8 cellular contexts compared by ENCODE assay signal in the genomic region with DNA sequence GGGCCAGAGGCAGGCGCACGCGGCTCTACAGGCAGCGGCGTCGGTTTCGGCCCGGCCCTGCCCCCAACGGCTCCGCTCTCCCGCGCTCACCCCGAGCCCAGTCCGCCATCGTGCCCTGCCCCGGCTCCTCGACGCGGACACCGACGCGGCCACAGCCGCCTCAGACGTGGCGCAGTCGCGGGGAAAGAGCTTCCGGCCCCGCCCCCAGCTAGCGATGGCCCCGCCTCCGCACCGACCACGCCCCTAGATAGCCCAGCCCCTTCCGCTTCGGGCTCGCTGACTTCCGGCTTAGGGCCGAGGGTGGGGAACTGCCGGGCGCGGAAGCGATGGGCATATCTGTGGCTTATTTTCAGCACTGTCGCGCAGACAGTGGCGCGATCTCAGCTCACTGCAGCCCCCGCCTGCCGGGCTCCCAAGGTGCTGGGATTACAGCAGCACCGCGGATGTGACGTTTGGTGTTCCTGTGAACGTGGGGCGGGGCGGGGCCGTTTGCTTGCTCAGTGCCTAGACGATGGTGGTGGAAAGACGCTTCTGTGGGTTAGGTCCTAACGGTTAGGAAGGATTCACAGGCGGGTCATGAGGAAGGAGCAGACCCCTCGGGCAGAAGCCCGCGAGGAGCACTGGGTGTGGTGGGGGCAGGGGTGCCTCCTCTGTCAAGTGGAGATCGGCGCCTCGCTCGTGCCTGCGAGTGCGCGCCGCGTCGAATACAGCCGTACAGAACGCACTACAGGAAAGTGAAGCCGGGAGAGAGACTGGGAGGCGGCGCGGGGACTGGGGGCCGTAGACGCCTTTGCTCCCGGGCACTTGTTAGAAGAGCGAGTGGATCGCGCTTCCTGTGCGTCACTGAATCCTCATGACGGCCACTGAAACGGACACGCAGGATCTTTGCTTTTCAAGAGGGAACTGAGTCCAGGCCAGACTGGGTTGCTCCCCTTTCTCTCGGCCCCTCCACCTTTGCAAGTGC. TPM values are rescaled to one million over a fixed set of nuclear protein-coding genes. Genes with fewer than 3 reads are reported as not detected.
A peak's percentile ranks its signal among the peaks of the same experiment; 100 is the strongest.
DNase-seq lines count a peak whose midpoint lies in the region; ATAC-seq and TF ChIP-seq lines count a peak whose summit lies in the region.

A gene with protein sequence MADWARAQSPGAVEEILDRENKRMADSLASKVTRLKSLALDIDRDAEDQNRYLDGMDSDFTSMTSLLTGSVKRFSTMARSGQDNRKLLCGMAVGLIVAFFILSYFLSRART (minus strand): TSS at position 187 of the 964 bp plus-strand sequence. CDS start 78 bp downstream, at position 109.
A gene (plus strand): TSS at position 496 of the 964 bp plus-strand sequence. CDS start 1,147 bp downstream, outside the sequence.

- TF ChIP-seq CTCF in dorsolateral prefrontal cortex (IDR thresholded peaks at IDR 0.05 in 54 of 56, conservative IDR thresholded peaks at IDR 0.05 in 2 of 56; ENCODE audit: low read depth in 1 of 56, partially characterized antibody in 56 of 56) (peak in 36 of 56 donors; percentile 10 to 59 (median 28)), right lobe of liver (IDR thresholded peaks at IDR 0.05) (no peak)

- H3K9me3 Mint-ChIP-seq in activated CD4-positive, alpha-beta memory T cell treated with anti-CD3 and anti-CD28 coated beads for 36 hours, result no peaks in the 10 kb centered on the region

- POLR2A ChIA-PET in activated CD4-positive, alpha-beta memory T cell treated with anti-CD3 and anti-CD28 coated beads for 36 hours (lab: Charles Lee), result interaction anchor here (0.6 to 5.2 kb wide), 14 partner anchors 9 to 242 kb away, joined by 3 to 32 read pairs (median 4); a partner anchor contains a TSS

- peak within 1 kb of the TSS; percentile 53 to 100 (median 96) for H3K4me3 ChIP-seq in dorsolateral prefrontal cortex
- peak within 1 kb of the TSS; percentile 90 to 99 (median 95) for H3K4me3 ChIP-seq in right lobe of liver

- H3K4me3 Mint-ChIP-seq in activated CD4-positive, alpha-beta memory T cell treated with anti-CD3 and anti-CD28 coated beads for 36 hours, result peak within 1 kb of the TSS; percentile 97

- TF ChIP-seq POLR2A in right lobe of liver (IDR thresholded peaks at IDR 0.05), result peak; percentile 93

- H3K27ac ChIP-seq in dorsolateral prefrontal cortex (peak within 1 kb of the TSS; percentile 71 to 99 (median 95)), right lobe of liver (peak within 1 kb of the TSS; percentile 94 to 99 (median 98))

- H3K36me3 ChIP-seq in right lobe of liver, result peaks cover 0 to 46% (median 11%) of the 10 kb centered on the region in 4 donors

- peaks cover 0 to 25% (median 13%) of the 10 kb centered on the region in 4 donors for H3K4me1 ChIP-seq in right lobe of liver

- no peaks in the 10 kb centered on the region for H3K9me3 ChIP-seq in right lobe of liver

- intact Hi-C loops in activated CD4-positive, alpha-beta memory T cell treated with anti-CD3 and anti-CD28 coated beads for 36 hours (cut with micrococcal nuclease), result loop anchor here (1.0 to 5.0 kb wide), 6 partner anchors 29 to 299 kb away; a partner anchor contains a TSS
- intact Hi-C loops in dorsolateral prefrontal cortex (cut with DNase I) (loop anchor here (1.0 to 5.0 kb wide), 3 partner anchors 29 to 240 kb away; a partner anchor contains a TSS), right lobe of liver (cut with DNase I) (no loop called here)

- H3K27me3 ChIP-seq in dorsolateral prefrontal cortex, result no peaks in the 10 kb centered on the region
- no peaks in the 10 kb centered on the region for H3K27me3 ChIP-seq in right lobe of liver

- peaks cover 53% of the 10 kb centered on the region for H3K4me1 Mint-ChIP-seq in activated CD4-positive, alpha-beta memory T cell treated with anti-CD3 and anti-CD28 coated beads for 36 hours (ENCODE audit: low read depth)

- CTCF ChIA-PET in activated CD4-positive, alpha-beta memory T cell treated with anti-CD3 and anti-CD28 coated beads for 36 hours (lab: Charles Lee), result interaction anchor here (0.7 to 2.2 kb wide), 12 partner anchors 30 to 328 kb away, joined by 3 to 10 read pairs (median 4); a partner anchor contains a TSS

- no peaks in the 10 kb centered on the region for H3K27me3 Mint-ChIP-seq in activated CD4-positive, alpha-beta memory T cell treated with anti-CD3 and anti-CD28 coated beads for 36 hours

- H3K27ac Mint-ChIP-seq in activated CD4-positive, alpha-beta memory T cell treated with anti-CD3 and anti-CD28 coated beads for 36 hours, result peak within 1 kb of the TSS; percentile 99

- peak; percentile 65 for ATAC-seq in GM19438 (IDR thresholded peaks at IDR 0.05; ENCODE audit: low read depth, unreplicated experiment)
- ATAC-seq in HG03575 (IDR thresholded peaks at IDR 0.05; ENCODE audit: extremely low read depth, insufficient number of reproducible peaks, low FRiP score, unreplicated experiment), result peak; percentile 51
- peak; percentile 88 to 92 (median 91) for ATAC-seq in right lobe of liver

- 1% methylated on average over 15 of the region's 90 CpGs for WGBS in right lobe of liver (ENCODE audit: insufficient coverage, low coverage, low lambda C conversion rate, missing lambda C conversion rate)

- DNase-seq in CD1c-positive myeloid dendritic cell (ENCODE audit: extremely low spot score) (peak; percentile 99), NCI-H82 treated with DMSO at 0.1 percent for 48 hours (lab: John Stamatoyannopoulos, UW; ENCODE audit: unreplicated experiment) (peak; percentile 72), dorsolateral prefrontal cortex (peak; percentile 91 to 99 (median 98)), right lobe of liver (peak; percentile 95 to 96 (median 95))
- peak; percentile 98 for DNase-seq in activated CD4-positive, alpha-beta memory T cell treated with anti-CD3 and anti-CD28 coated beads for 36 hours
- DNase-seq in stimulated activated CD4-positive, alpha-beta T cell treated with anti-CD3 and anti-CD28 coated beads, Interleukin-4, amount 100 ng/mL, for 4 hours, result peak; percentile 93 to 98

- H3K36me3 Mint-ChIP-seq in activated CD4-positive, alpha-beta memory T cell treated with anti-CD3 and anti-CD28 coated beads for 36 hours, result peaks cover 45% of the 10 kb centered on the region

RNA-seq across cellular contexts. Expression of the first gene that starts in this region (rescaled TPM):
- 10 to 100 TPM; 51.0 to 53.2 TPM for total RNA-seq in activated CD4-positive, alpha-beta memory T cell treated with anti-CD3 and anti-CD28 coated beads for 36 hours
- total RNA-seq in dorsolateral prefrontal cortex (10 to 100 TPM; 22.9 to 47.4 (median 33.0) TPM), right lobe of liver (10 to 100 TPM; 17.2 to 28.9 (median 24.8) TPM)

RNA-seq across cellular contexts. Expression of the second gene that starts in this region (rescaled TPM):
- total RNA-seq in activated CD4-positive, alpha-beta memory T cell treated with anti-CD3 and anti-CD28 coated beads for 36 hours, result 100 to 1,000 TPM; 100 to 104 TPM
- total RNA-seq in dorsolateral prefrontal cortex, result 100 to 1,000 TPM in 2 of 120 experiments, 10 to 100 TPM in 118; 55.0 to 104 (median 78.7) TPM
- total RNA-seq in right lobe of liver, result 10 to 100 TPM; 29.7 to 54.0 (median 32.4) TPM

Comparison
In these comparisons a context has a peak if more than half of its experiments do, and no peak if none do; other contexts are left out.
1. Peak in every context shown above with its lines: DNase-seq, ATAC-seq, H3K4me3 ChIP-seq and H3K27ac ChIP-seq.
2. CTCF ChIP-seq: peak in dorsolateral prefrontal cortex (36 of 56); none in right lobe of liver (0 of 4).
3. intact Hi-C loops: an anchor here in activated CD4-positive, alpha-beta memory T cell treated with anti-CD3 and anti-CD28 coated beads for 36 hours (1.0 to 5.0 kb wide) and dorsolateral prefrontal cortex (1.0 to 5.0 kb wide); none called in right lobe of liver.